ENCODE assay signal across 19 cellular contexts in genomic region chr3:57110797-57111196, GRCh38. TPM values are rescaled to one million over a fixed set of nuclear protein-coding genes. Genes with fewer than 3 reads are reported as not detected.
DNase-seq lines count a peak whose midpoint lies in the region; ATAC-seq and TF ChIP-seq lines count a peak whose summit lies in the region.
"Had no signal": no experiment of that assay in that cellular context is flagged by ENCODE, and none has a peak within 500 bp of the region (broad histone marks: within the 10 kb centered on the region; RNA-seq: fewer than 3 reads in every experiment).

No MANE protein-coding gene starts in this region.

- intact Hi-C loops in OCI-LY7 (cut with micrococcal nuclease; ENCODE audit: unreplicated experiment) = no loop called here

- CTCF ChIA-PET in OCI-LY7 (lab: Charles Lee; ENCODE audit: unreplicated experiment) = interaction anchor here (0.6 kb wide), 1 partner anchor 728 kb away, joined by 3 read pairs; no protein-coding TSS in a partner anchor

- H3K27ac Mint-ChIP-seq in brain (peak overlapping the region in 3 of 5 experiments; percentile 86 to 95 (median 89)), type B pancreatic cell (peak overlapping the region; percentile 29)
- H3K27ac Mint-ChIP-seq: CD4-positive, alpha-beta memory T cell; dendritic cell treated with granulocyte-macrophage colony-stimulating factor and Interleukin-4, amounts not matched to agents 40 ng/mL and 50 ng/mL, for 4 days; T-helper 17 cell had no signal

- no peaks in the 10 kb centered on the region for H3K36me3 ChIP-seq in OCI-LY7 (ENCODE audit: insufficient read depth, low read length)

- H3K36me3 Mint-ChIP-seq in brain (peaks cover 85% of the 10 kb centered on the region), type B pancreatic cell (peaks cover 36% of the 10 kb centered on the region)
- H3K36me3 Mint-ChIP-seq: CD4-positive, alpha-beta memory T cell had no signal

- H3K4me1 Mint-ChIP-seq in brain = peaks cover 30% of the 10 kb centered on the region
- H3K4me1 Mint-ChIP-seq in type B pancreatic cell (ENCODE audit: unreplicated experiment) = peaks cover 19% of the 10 kb centered on the region

- H2AFZ ChIP-seq in OCI-LY7 (ENCODE audit: low read length) = no peak overlapping the region

- peaks cover 10% of the 10 kb centered on the region for H3K4me1 ChIP-seq in OCI-LY7 (ENCODE audit: insufficient read depth, low read length, poor library complexity, severe bottlenecking)
- H3K4me1 ChIP-seq: A549, ascending aorta had no signal

- no peaks in the 10 kb centered on the region for H3K9me2 ChIP-seq in OCI-LY7 (ENCODE audit: insufficient read depth, low read length)

- H3K4me3 ChIP-seq in OCI-LY7 (ENCODE audit: low read depth, low read length, poor library complexity, severe bottlenecking) = no peak overlapping the region
- H3K4me3 ChIP-seq: A549, ascending aorta, mucosa of descending colon had no signal

- BruUV-seq in OCI-LY7 (replicated peaks; lab: Mats Ljungman, UMichigan) = no TSS peak

- no peak overlapping the region for H3K27ac ChIP-seq in OCI-LY7 (ENCODE audit: low read depth, low read length, poor library complexity, severe bottlenecking)
- H3K27ac ChIP-seq: A549, ascending aorta had no signal

- H3K9me3 Mint-ChIP-seq in brain (no peaks in the 10 kb centered on the region), type B pancreatic cell (no peaks in the 10 kb centered on the region)
- H3K9me3 Mint-ChIP-seq: CD4-positive, alpha-beta memory T cell; dendritic cell treated with granulocyte-macrophage colony-stimulating factor and Interleukin-4, amounts not matched to agents 40 ng/mL and 50 ng/mL, for 4 days had no signal

- TF ChIP-seq CTCF in brain (conservative IDR thresholded peaks at IDR 0.05) (no peak), type B pancreatic cell (conservative IDR thresholded peaks at IDR 0.05) (no peak), OCI-LY7 (conservative IDR thresholded peaks at IDR 0.05; ENCODE audit: low read length) (no peak)

- H3K79me2 ChIP-seq in OCI-LY7 (ENCODE audit: insufficient read depth, low read depth, low read length) = no peaks in the 10 kb centered on the region

- no peaks in the 10 kb centered on the region for H3K9me3 ChIP-seq in OCI-LY7 (ENCODE audit: low read length)
- H3K9me3 ChIP-seq: A549, ascending aorta, mucosa of descending colon had no signal

- ATAC-seq in HG02588 (IDR thresholded peaks at IDR 0.05; ENCODE audit: unreplicated experiment) = no peak
- ATAC-seq: A549, mucosa of descending colon, T-helper 17 cell had no signal

- no peak overlapping the region for H3K4me2 ChIP-seq in OCI-LY7 (ENCODE audit: low read length)
- H3K4me2 ChIP-seq: A549 had no signal

- POLR2A ChIA-PET in OCI-LY7 (lab: Charles Lee) = no interaction called here

- peak overlapping the region; percentile 32 to 75 (median 68) for H3K4me3 Mint-ChIP-seq in brain
- H3K4me3 Mint-ChIP-seq in type B pancreatic cell = peak overlapping the region; percentile 14
- H3K4me3 Mint-ChIP-seq: dendritic cell treated with granulocyte-macrophage colony-stimulating factor and Interleukin-4, amounts not matched to agents 40 ng/mL and 50 ng/mL, for 4 days; T-helper 17 cell had no signal

- DNase-seq in NCI-H2171 treated with DMSO at 0.1 percent for 48 hours (lab: John Stamatoyannopoulos, UW) = peak; percentile 18
- DNase-seq in NCI-H2171 (lab: John Stamatoyannopoulos, UW) = no peak
- peak; percentile 86 for DNase-seq in NCI-H345 (lab: John Stamatoyannopoulos, UW)
- no peak for DNase-seq in type B pancreatic cell (ENCODE audit: extremely low spot score, unreplicated experiment)
- no peak for DNase-seq in NOMO-1 treated with dmso at 0.1 percent for 144 hours (lab: John Stamatoyannopoulos, UW; ENCODE audit: unreplicated experiment)
- no peak for DNase-seq in OCI-LY7 (ENCODE audit: low spot score)
- DNase-seq: activated CD4-positive, alpha-beta T cell treated with anti-CD3 and anti-CD28 coated beads for 1 hour; CD4-positive, alpha-beta memory T cell; head of caudate nucleus; mucosa of descending colon; NCI-H526; substantia nigra; T-helper 17 cell had no signal

- no peaks in the 10 kb centered on the region for H4K20me1 ChIP-seq in OCI-LY7 (ENCODE audit: insufficient read depth, low read length)

- no peaks in the 10 kb centered on the region for H3K27me3 Mint-ChIP-seq in brain
- no peaks in the 10 kb centered on the region for H3K27me3 Mint-ChIP-seq in type B pancreatic cell
- H3K27me3 Mint-ChIP-seq: dendritic cell treated with granulocyte-macrophage colony-stimulating factor and Interleukin-4, amounts not matched to agents 40 ng/mL and 50 ng/mL, for 4 days had no signal

RNA-seq across cellular contexts. Expression of gene SPATA12, which starts 50.3 kb away (rescaled TPM):
- polyA plus RNA-seq in brain (ENCODE audit: insufficient read depth, low read depth, low replicate concordance) = not detected
- total RNA-seq in type B pancreatic cell (ENCODE audit: low replicate concordance) (not detected in 2 replicates), OCI-LY7 (2022) (0.13 and 0.20 TPM in 2 replicates)
- not detected in 2 replicates for total RNA-seq in OCI-LY7 (2014; rRNA removed; shearing (Covaris generic))
- total RNA-seq: ascending aorta; CD4-positive, alpha-beta memory T cell; esophagus mucosa; T-helper 17 cell had no signal
- polyA plus RNA-seq: CD4-positive, alpha-beta memory T cell had no signal

RNA-seq across cellular contexts. Expression of gene IL17RD, which starts 54.4 kb away (rescaled TPM):
- 6.1 TPM for polyA plus RNA-seq in brain (ENCODE audit: insufficient read depth, low read depth, low replicate concordance)
- total RNA-seq in type B pancreatic cell (ENCODE audit: low replicate concordance) (14.8 and 47.4 TPM in 2 replicates), OCI-LY7 (2022) (0.35 and 0.36 TPM in 2 replicates)
- 0.06 TPM in 1 of 2 replicates, not detected in the other for total RNA-seq in OCI-LY7 (2014; rRNA removed; shearing (Covaris generic))
- total RNA-seq: CD4-positive, alpha-beta memory T cell; T-helper 17 cell had no signal
- polyA plus RNA-seq: CD4-positive, alpha-beta memory T cell had no signal

Comparison
In these comparisons a context has a peak if more than half of its experiments do, and no peak if none do; other contexts are left out.
1. DNase-seq: peak in NCI-H2171 treated with DMSO at 0.1 percent for 48 hours (single experiment) and NCI-H345 (single experiment); none in NCI-H2171 (single experiment), type B pancreatic cell (single experiment), NOMO-1 treated with dmso at 0.1 percent for 144 hours (single experiment) and OCI-LY7 (single experiment).
2. RNA of gene IL17RD, which starts 54.4 kb away (total RNA-seq): 14.8 to 47.4 TPM in type B pancreatic cell; 0.06 to 0.36 TPM in OCI-LY7; every median in the first group is over 10 times any median in the second.